In genomic region chr13:98222081-98222554, GRCh38 we compare ENCODE assay signal across 16 cellular contexts. TPM values are rescaled to one million over a fixed set of nuclear protein-coding genes. Genes with fewer than 3 reads are reported as not detected.
A peak's percentile ranks its signal among the peaks of the same experiment; 100 is the strongest.
DNase-seq lines count a peak whose midpoint lies in the region; ATAC-seq, FAIRE-seq and TF ChIP-seq lines count a peak whose summit lies in the region.
"Had no signal": no experiment of that assay in that cellular context is flagged by ENCODE, and none has a peak within 500 bp of the region (broad histone marks: within the 10 kb centered on the region; RNA-seq: fewer than 3 reads in every experiment).

No MANE protein-coding gene starts in this region.

- DNase-seq in GM23248 (peak; percentile 24), PC-3 (peak; percentile 30), endothelial cell of umbilical vein (ENCODE audit: low read depth, low spot score) (peak; percentile 88), trophoblast cell (no peak), RWPE1 (ENCODE audit: low spot score) (no peak), epidermal melanocyte (ENCODE audit: insufficient read length, low spot score) (no peak), left cardiac atrium (no peak)
- no peak for DNase-seq in T-helper 2 cell treated with Interferon-gamma antibody and Interleukin-4, amounts not matched to agents 5 μg/mL and 100 μg/mL, for 36 hours (ENCODE audit: low spot score)
- DNase-seq: activated CD8-positive, alpha-beta memory T cell treated with anti-CD3 and anti-CD28 coated beads, Interleukin-2, amount 50 U/mL, for 4 hours; activated naive CD8-positive, alpha-beta T cell treated with anti-CD3 and anti-CD28 coated beads, Interleukin-2, amount 50 U/mL, for 24 hours; C1 segment of cervical spinal cord; GF-D8; midbrain; NCI-H2171; right cardiac atrium had no signal

- H3K18ac ChIP-seq in trophoblast cell (ENCODE audit: low read length), result no peak overlapping the region

- no peak overlapping the region for H3K9ac ChIP-seq in GM23248
- no peak overlapping the region for H3K9ac ChIP-seq in PC-3 (ENCODE audit: low read length)
- no peak overlapping the region for H3K9ac ChIP-seq in endothelial cell of umbilical vein (replicated peaks; ENCODE audit: extremely low read depth, insufficient read depth, low read length)
- H3K9ac ChIP-seq in trophoblast cell (ENCODE audit: low read length), result no peak overlapping the region

- in situ Hi-C loops in GM23248 (cut with MboI), result no loop called here

- no peak overlapping the region for H4K12ac ChIP-seq in trophoblast cell (ENCODE audit: low read depth, low read length)

- no peaks in the 10 kb centered on the region for H3K9me1 ChIP-seq in endothelial cell of umbilical vein (replicated peaks; ENCODE audit: control insufficient read depth, extremely low read depth, insufficient read depth, low read length)

- H2AFZ ChIP-seq in GM23248, result no peak overlapping the region
- H2AFZ ChIP-seq in PC-3 (ENCODE audit: low read length), result no peak overlapping the region
- H2AFZ ChIP-seq in endothelial cell of umbilical vein (ENCODE audit: low read depth, low read length), result no peak overlapping the region
- no peak overlapping the region for H2AFZ ChIP-seq in trophoblast cell (ENCODE audit: insufficient read depth, low read length, poor library complexity)

- H3K4me2 ChIP-seq in GM23248 (ENCODE audit: unreplicated experiment), result no peak overlapping the region
- H3K4me2 ChIP-seq in PC-3 (ENCODE audit: low read length), result no peak overlapping the region
- no peak overlapping the region for H3K4me2 ChIP-seq in endothelial cell of umbilical vein (ENCODE audit: insufficient read depth, low read length)
- no peak overlapping the region for H3K4me2 ChIP-seq in trophoblast cell (ENCODE audit: low read length)

- BruUV-seq in PC-3 (replicated peaks; lab: Mats Ljungman, UMichigan), result no TSS peak
- BruUV-seq in endothelial cell of umbilical vein (replicated peaks; lab: Mats Ljungman, UMichigan), result no TSS peak

- no peak for TF ChIP-seq CTCF in PC-3 (conservative IDR thresholded peaks at IDR 0.05; ENCODE audit: low read depth, low read length)
- no peak for TF ChIP-seq CTCF in endothelial cell of umbilical vein (IDR thresholded peaks at IDR 0.05; ENCODE audit: extremely low read depth in 1 of 2, insufficient read depth in 1 of 2, low read depth in 1 of 2, low read length in 2 of 2)
- no peak for TF ChIP-seq CTCF in RWPE1 (conservative IDR thresholded peaks at IDR 0.05; ENCODE audit: low read depth)

- no peak overlapping the region for H3K4me3 Mint-ChIP-seq in T-helper 2 cell treated with Interferon-gamma antibody and Interleukin-4, amounts not matched to agents 5 μg/mL and 100 μg/mL, for 36 hours
- H3K4me3 Mint-ChIP-seq: activated naive CD8-positive, alpha-beta T cell treated with anti-CD3 and anti-CD28 coated beads, Interleukin-2, amount 50 U/mL, for 24 hours had no signal

- H3K36me3 Mint-ChIP-seq in T-helper 2 cell treated with Interferon-gamma antibody and Interleukin-4, amounts not matched to agents 5 μg/mL and 100 μg/mL, for 36 hours (ENCODE audit: low read depth), result no peaks in the 10 kb centered on the region

- 0 out of 2 replicates have a peak, but pooled peaks cover 2% of the 10 kb centered on the region for H3K36me3 ChIP-seq in GM23248 (ENCODE audit: low read depth)
- H3K36me3 ChIP-seq in PC-3 (ENCODE audit: low read depth, low read length), result no peaks in the 10 kb centered on the region
- H3K36me3 ChIP-seq in endothelial cell of umbilical vein (ENCODE audit: control insufficient read depth in 2 of 2, extremely low read depth in 1 of 2, insufficient read depth in 2 of 2, low read length in 2 of 2), result no peaks in the 10 kb centered on the region
- H3K36me3 ChIP-seq in trophoblast cell (ENCODE audit: control insufficient read depth in 1 of 2, insufficient read depth in 2 of 2, low read length in 2 of 2), result peaks cover 8% of the 10 kb centered on the region in 2 experiments

- H2BK5ac ChIP-seq in trophoblast cell (ENCODE audit: low read depth, low read length, poor library complexity), result no peak overlapping the region

- H3K9me3 ChIP-seq in GM23248 (ENCODE audit: low read depth) (no peaks in the 10 kb centered on the region), PC-3 (ENCODE audit: low read length) (no peaks in the 10 kb centered on the region), endothelial cell of umbilical vein (replicated peaks; ENCODE audit: control insufficient read depth, insufficient read depth, low read length) (no peaks in the 10 kb centered on the region), trophoblast cell (ENCODE audit: insufficient read depth, low read depth, low read length) (no peaks in the 10 kb centered on the region)

- no peak overlapping the region for H3K4ac ChIP-seq in trophoblast cell (ENCODE audit: low read depth, low read length)

- H4K91ac ChIP-seq in trophoblast cell (ENCODE audit: low read depth, low read length), result no peak overlapping the region

- H3K27ac Mint-ChIP-seq in T-helper 2 cell treated with Interferon-gamma antibody and Interleukin-4, amounts not matched to agents 5 μg/mL and 100 μg/mL, for 36 hours, result no peak overlapping the region
- H3K27ac Mint-ChIP-seq: activated naive CD8-positive, alpha-beta T cell treated with anti-CD3 and anti-CD28 coated beads, Interleukin-2, amount 50 U/mL, for 24 hours had no signal

- H3K4me1 ChIP-seq in GM23248 (ENCODE audit: insufficient read depth) (peaks cover 10% of the 10 kb centered on the region), PC-3 (ENCODE audit: insufficient read depth, low read length) (peaks cover 7% of the 10 kb centered on the region), endothelial cell of umbilical vein (ENCODE audit: control insufficient read depth, extremely low read depth, insufficient read depth, low read length) (peaks cover 8% of the 10 kb centered on the region), trophoblast cell (ENCODE audit: control insufficient read depth in 1 of 2, insufficient read depth in 2 of 2, low read length in 2 of 2) (peaks cover 1 to 6% of the 10 kb centered on the region in 2 experiments)

- no peak for FAIRE-seq in endothelial cell of umbilical vein (lab: Jason Lieb, UNC)
- FAIRE-seq: K562 had no signal

- dilution Hi-C loops in endothelial cell of umbilical vein (cut with MboI; ENCODE audit: extremely low pct_ligation_motif_present, low sequenced_read_pairs), result no loop called here

- CTCF ChIA-PET in PC-3 (lab: Charles Lee), result no interaction called here
- CTCF ChIA-PET in endothelial cell of umbilical vein (lab: Charles Lee), result interaction anchor here (1.3 kb wide), 1 partner anchor 23 kb away, joined by 3 read pairs; no protein-coding TSS in a partner anchor
- CTCF ChIA-PET in RWPE1 (lab: Yijun Ruan, JAX), result no interaction called here

- H3F3A ChIP-seq in GM23248 (ENCODE audit: insufficient read depth) (no peaks in the 10 kb centered on the region), PC-3 (ENCODE audit: low read length, unreplicated experiment) (no peaks in the 10 kb centered on the region)

- no peak overlapping the region for H4K8ac ChIP-seq in trophoblast cell (ENCODE audit: low read depth, low read length)

- peak overlapping the region; percentile 12 for H2BK12ac ChIP-seq in trophoblast cell (ENCODE audit: low read length)

- no peak overlapping the region for H3K4me3 ChIP-seq in GM23248
- no peak overlapping the region for H3K4me3 ChIP-seq in PC-3 (ENCODE audit: low read length)
- no peak overlapping the region for H3K4me3 ChIP-seq in endothelial cell of umbilical vein (replicated peaks in 1 of 3; ENCODE audit: insufficient read depth in 1 of 3, low read depth in 1 of 3, low read length in 3 of 3)
- no peak overlapping the region for H3K4me3 ChIP-seq in trophoblast cell (ENCODE audit: low read depth, low read length)
- H3K4me3 ChIP-seq: K562 had no signal

- H3K9me2 ChIP-seq in GM23248 (ENCODE audit: insufficient read depth), result no peaks in the 10 kb centered on the region
- no peaks in the 10 kb centered on the region for H3K9me2 ChIP-seq in PC-3 (replicated peaks; ENCODE audit: low read length)

- POLR2A ChIA-PET in PC-3 (lab: Charles Lee; ENCODE audit: unreplicated experiment), result no interaction called here
- POLR2A ChIA-PET in endothelial cell of umbilical vein (lab: Charles Lee), result no interaction called here
- POLR2A ChIA-PET in RWPE1 (lab: Yijun Ruan, JAX; ENCODE audit: low non-redundant PET), result no interaction called here

- peaks cover 2% of the 10 kb centered on the region for H3K79me1 ChIP-seq in trophoblast cell (ENCODE audit: low read length)

- H2BK120ac ChIP-seq in trophoblast cell (ENCODE audit: insufficient read depth, low read length, poor library complexity), result no peak overlapping the region

- H2AK5ac ChIP-seq in trophoblast cell (ENCODE audit: low read length), result no peak overlapping the region

- H3K79me2 ChIP-seq in GM23248 (ENCODE audit: insufficient read depth), result peaks cover 93% of the 10 kb centered on the region
- H3K79me2 ChIP-seq in PC-3 (ENCODE audit: low read length), result no peaks in the 10 kb centered on the region
- H3K79me2 ChIP-seq in endothelial cell of umbilical vein (ENCODE audit: control insufficient read depth, insufficient read depth, low read length), result no peaks in the 10 kb centered on the region
- H3K79me2 ChIP-seq in trophoblast cell (ENCODE audit: control insufficient read depth, insufficient read depth, low read length, poor library complexity), result no peaks in the 10 kb centered on the region

- ATAC-seq in PC-3 (no peak), left cardiac atrium (no peak)
- ATAC-seq: activated naive CD8-positive, alpha-beta T cell treated with anti-CD3 and anti-CD28 coated beads, Interleukin-2, amount 50 U/mL, for 24 hours had no signal

- no peak overlapping the region for H3K14ac ChIP-seq in trophoblast cell (ENCODE audit: low read length)

- no peaks in the 10 kb centered on the region for H3K27me3 Mint-ChIP-seq in T-helper 2 cell treated with Interferon-gamma antibody and Interleukin-4, amounts not matched to agents 5 μg/mL and 100 μg/mL, for 36 hours (ENCODE audit: low read depth)
- H3K27me3 Mint-ChIP-seq: activated naive CD8-positive, alpha-beta T cell treated with anti-CD3 and anti-CD28 coated beads, Interleukin-2, amount 50 U/mL, for 24 hours had no signal

- TF ChIP-seq POLR2A in endothelial cell of umbilical vein (IDR thresholded peaks at IDR 0.05; ENCODE audit: low read depth, low read length), result no peak

- intact Hi-C loops in PC-3 (cut with micrococcal nuclease) (no loop called here), endothelial cell of umbilical vein (cut with micrococcal nuclease) (no loop called here), left cardiac atrium (cut with DNase I) (no loop called here)

- no peaks in the 10 kb centered on the region for H3K9me3 Mint-ChIP-seq in T-helper 2 cell treated with Interferon-gamma antibody and Interleukin-4, amounts not matched to agents 5 μg/mL and 100 μg/mL, for 36 hours

- no peak overlapping the region for H3K23ac ChIP-seq in trophoblast cell (ENCODE audit: low read length)

- H4K20me1 ChIP-seq in GM23248 (ENCODE audit: insufficient read depth) (no peaks in the 10 kb centered on the region; the same call in 1 of the 2 replicates), PC-3 (ENCODE audit: low read length) (no peaks in the 10 kb centered on the region), endothelial cell of umbilical vein (replicated peaks; ENCODE audit: control insufficient read depth, extremely low read depth, insufficient read depth, low read length) (no peaks in the 10 kb centered on the region)

- no peaks in the 10 kb centered on the region for H3K27me3 ChIP-seq in GM23248 (replicated peaks; ENCODE audit: insufficient read depth)
- no peaks in the 10 kb centered on the region for H3K27me3 ChIP-seq in PC-3 (ENCODE audit: low read length)
- no peaks in the 10 kb centered on the region for H3K27me3 ChIP-seq in endothelial cell of umbilical vein (ENCODE audit: control insufficient read depth in 2 of 2, insufficient read depth in 2 of 2, low read length in 2 of 2)
- H3K27me3 ChIP-seq in trophoblast cell (ENCODE audit: insufficient read depth, low read length), result no peaks in the 10 kb centered on the region

- H3K27ac ChIP-seq in GM23248, result no peak overlapping the region
- no peak overlapping the region for H3K27ac ChIP-seq in PC-3 (ENCODE audit: low read length)
- H3K27ac ChIP-seq in endothelial cell of umbilical vein (ENCODE audit: insufficient read depth, low read depth, low read length), result no peak overlapping the region
- H3K27ac ChIP-seq in trophoblast cell (ENCODE audit: low read depth, low read length), result no peak overlapping the region
- no peak overlapping the region for H3K27ac ChIP-seq in RWPE1

- no peaks in the 10 kb centered on the region for H3K4me1 Mint-ChIP-seq in T-helper 2 cell treated with Interferon-gamma antibody and Interleukin-4, amounts not matched to agents 5 μg/mL and 100 μg/mL, for 36 hours (ENCODE audit: low read depth)
- H3K4me1 Mint-ChIP-seq: activated naive CD8-positive, alpha-beta T cell treated with anti-CD3 and anti-CD28 coated beads, Interleukin-2, amount 50 U/mL, for 24 hours had no signal

- WGBS in GM23248 (ENCODE audit: low coverage in 1 of 2, low lambda C conversion rate in 2 of 2, missing lambda C conversion rate in 2 of 2), 2 experiments, result 75 to 81% methylated on average over 5 of the region's 5 CpGs
- no CpG with 5 or more reads among the region's 5 CpGs for WGBS in trophoblast cell (ENCODE audit: extremely low coverage, insufficient coverage, insufficient read length)

RNA-seq across cellular contexts. Expression of gene RNF113B, which starts 45.0 kb away (rescaled TPM):
- not detected in 2 replicates for total RNA-seq in GM23248 (2014; rRNA removed; shearing (Covaris generic))
- polyA plus RNA-seq in GM23248 (2016; fragmentation: Nextera tagmentation; extraction: Ambion mirVana), result not detected in 2 replicates
- not detected in 2 replicates for total RNA-seq in PC-3 (2014; rRNA removed)
- total RNA-seq in endothelial cell of umbilical vein, result not detected in 2 replicates
- polyA plus RNA-seq in endothelial cell of umbilical vein, result not detected in 2 replicates
- not detected in 2 replicates for polyA plus RNA-seq in endothelial cell of umbilical vein (2011; cell fraction: cytosol; rRNA removed)
- polyA plus RNA-seq in endothelial cell of umbilical vein (2011; cell fraction: nucleus; rRNA removed), result not detected in 2 replicates
- polyA plus RNA-seq in endothelial cell of umbilical vein (2012), result not detected in 2 replicates
- not detected in 2 replicates for polyA minus RNA-seq in endothelial cell of umbilical vein
- not detected for polyA minus RNA-seq in endothelial cell of umbilical vein (2011; cell fraction: cytosol; rRNA and poly(A)+ RNA removed)
- not detected in 2 replicates for polyA minus RNA-seq in endothelial cell of umbilical vein (2011; cell fraction: nucleus; rRNA and poly(A)+ RNA removed)
- not detected in 2 replicates for polyA plus RNA-seq in trophoblast cell (2013)
- not detected for total RNA-seq in left cardiac atrium
- total RNA-seq: K562, right cardiac atrium had no signal
- polyA plus RNA-seq: right cardiac atrium had no signal

Comparison
In these comparisons a context has a peak if more than half of its experiments do, and no peak if none do; other contexts are left out.
1. DNase-seq: peak in GM23248 (single experiment), PC-3 (single experiment) and endothelial cell of umbilical vein (single experiment); none in trophoblast cell (0 of 2), RWPE1 (single experiment), epidermal melanocyte (single experiment), T-helper 2 cell treated with Interferon-gamma antibody and Interleukin-4, amounts not matched to agents 5 μg/mL and 100 μg/mL, for 36 hours (single experiment) and left cardiac atrium (single experiment).